In the genomic region with DNA sequence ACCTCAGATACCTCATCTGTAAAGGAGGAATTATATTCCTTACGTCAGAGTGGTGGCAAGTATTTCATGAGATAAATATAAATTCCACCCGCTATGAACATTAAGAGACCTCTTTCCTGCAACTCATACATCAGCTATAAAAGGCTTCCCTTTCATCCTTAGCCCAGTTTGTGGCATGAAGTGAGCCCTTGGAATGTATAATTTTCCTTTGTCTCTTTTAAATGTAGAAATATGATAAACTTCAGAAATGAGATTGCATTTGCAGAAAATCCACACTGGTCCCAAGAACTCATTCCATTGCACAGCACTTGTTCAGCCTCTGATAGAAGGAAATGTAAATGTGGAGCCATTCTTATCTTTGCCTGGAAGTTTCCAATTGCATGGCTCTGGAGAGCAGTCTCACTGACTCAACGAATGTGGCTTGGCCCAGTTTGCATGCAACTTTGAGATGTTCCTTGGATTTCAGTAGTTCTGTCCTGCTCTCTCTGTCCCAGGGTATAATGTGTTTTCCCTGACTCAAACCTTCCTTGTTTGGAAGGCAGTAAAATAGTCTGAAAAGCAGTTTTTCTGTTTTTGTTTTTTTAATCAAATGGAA, we compare ENCODE assay signal across 14 cellular contexts.
"Had no signal": no experiment of that assay in that cellular context is flagged by ENCODE, and none has a peak within 500 bp of the region (broad histone marks: within the 10 kb centered on the region; RNA-seq: fewer than 3 reads in every experiment).

No MANE protein-coding gene starts in this region.

- H3K9me3 ChIP-seq: adrenal gland, heart left ventricle, SJSA1, tibial nerve had no signal

- H3K4me3 ChIP-seq: adrenal gland, heart left ventricle, SJSA1, tibial nerve had no signal

- H3K36me3 ChIP-seq: adrenal gland, heart left ventricle, SJSA1, tibial nerve had no signal

- H3K27ac ChIP-seq: adrenal gland, heart left ventricle, SJSA1, tibial nerve, VCaP had no signal

- DNase-seq: activated CD4-positive, alpha-beta T cell treated with anti-CD3 and anti-CD28 coated beads for 36 hours; activated naive CD4-positive, alpha-beta T cell treated with Interleukin-2 at 50 U/mL for 16 hours; adrenal gland; cerebellar nuclear complex; dermis blood vessel endothelial cell; foreskin melanocyte; heart left ventricle; naive B cell; right cardiac atrium; T-helper 9 cell had no signal

- FAIRE-seq: keratinocyte had no signal

- H3K4me1 ChIP-seq: adrenal gland, SJSA1 had no signal

- H3K27me3 ChIP-seq: adrenal gland, heart left ventricle, SJSA1, tibial nerve had no signal
